Comparison of ENCODE assay signal across 8 cellular contexts in the genomic region with DNA sequence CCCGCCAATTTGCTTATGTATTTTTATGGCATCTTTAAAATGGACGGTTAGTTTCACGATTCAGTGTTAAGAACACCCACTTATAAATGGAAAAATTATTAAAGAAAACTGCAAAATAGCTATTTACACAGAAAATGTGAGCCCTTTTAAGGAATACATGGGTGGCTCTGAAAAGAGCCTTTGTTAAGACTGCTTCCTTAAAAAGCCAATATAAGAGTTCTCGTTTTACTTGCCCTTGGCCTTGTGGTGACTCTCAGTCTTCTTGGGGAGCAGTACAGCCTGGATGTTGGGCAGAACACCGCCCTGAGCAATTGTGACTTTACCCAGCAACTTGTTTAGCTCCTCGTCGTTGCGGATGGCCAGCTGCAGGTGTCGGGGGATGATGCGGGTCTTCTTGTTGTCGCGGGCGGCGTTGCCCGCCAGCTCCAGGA.
DNase-seq lines count a peak whose midpoint lies in the region; ATAC-seq and TF ChIP-seq lines count a peak whose summit lies in the region.

No MANE protein-coding gene starts in this region.

- intact Hi-C loops in posterior cingulate gyrus (cut with DNase I): loop anchor here (5.0 kb wide), 2 partner anchors 41 to 71 kb away; a partner anchor contains a TSS

- no peaks in the 10 kb centered on the region for H3K27me3 Mint-ChIP-seq in WTC11 (ENCODE audit: low read depth)

- H3K4me3 Mint-ChIP-seq in WTC11: peak overlapping the region; percentile 99

- no peaks in the 10 kb centered on the region for H3K9me3 Mint-ChIP-seq in WTC11

- ATAC-seq in HG03175 (IDR thresholded peaks at IDR 0.05; ENCODE audit: unreplicated experiment) (peak; percentile 1), WTC11 (no peak)

- CTCF ChIA-PET in WTC11 (lab: Charles Lee): interaction anchor here (0.8 kb wide), 1 partner anchor 9 kb away, joined by 4 read pairs; no protein-coding TSS in a partner anchor

- peaks cover 14% of the 10 kb centered on the region for H3K36me3 Mint-ChIP-seq in WTC11

- H3K4me1 Mint-ChIP-seq in WTC11: peaks cover 40% of the 10 kb centered on the region

- peak overlapping the region; percentile 95 for H3K4me3 ChIP-seq in retinal pigment epithelial cell (ENCODE audit: low read length)

- DNase-seq in SIG-M5 treated with dmso at 0.1 percent for 504 hours (lab: John Stamatoyannopoulos, UW; ENCODE audit: unreplicated experiment) (peak; percentile 72), SIG-M5 (lab: John Stamatoyannopoulos, UW) (no peak), WTC11 (ENCODE audit: low spot score) (no peak), foreskin melanocyte (peak; percentile 54), retinal pigment epithelial cell (ENCODE audit: low read depth) (no peak), posterior cingulate gyrus (no peak), ecto neural progenitor cell (ENCODE audit: low spot score) (no peak)

- POLR2A ChIA-PET in WTC11 (lab: Charles Lee): interaction anchor here (0.6 to 7.9 kb wide), 46 partner anchors 10 to 1695 kb away, joined by 3 to 471 read pairs (median 20); a partner anchor contains a TSS

- no peak for TF ChIP-seq CTCF in WTC11 (IDR thresholded peaks at IDR 0.05)
- no peak for TF ChIP-seq CTCF in retinal pigment epithelial cell (conservative IDR thresholded peaks at IDR 0.05; ENCODE audit: low read depth, low read length)

- H3K27ac Mint-ChIP-seq in WTC11: peak overlapping the region; percentile 100

TF ChIP-seq in WTC11, 78 proteins besides CTCF, POLR2A, EP300 and RAD21:
- TF ChIP-seq PREB (CRISPR knock-in tag; IDR thresholded peaks at IDR 0.05; ENCODE audit: borderline replicate concordance) (0 out of 2 replicates have a peak, but pooled peaks have one; percentile 78), TEAD4 (CRISPR knock-in tag; IDR thresholded peaks at IDR 0.05) (0 out of 2 replicates have a peak, but pooled peaks have one; percentile 51), ZNF532 (CRISPR knock-in tag; IDR thresholded peaks at IDR 0.05; ENCODE audit: borderline replicate concordance) (peak; percentile 6; the same call in 1 of the 2 replicates), ETV6 (CRISPR knock-in tag; IDR thresholded peaks at IDR 0.05) (no peak), KAT7 (CRISPR knock-in tag; IDR thresholded peaks at IDR 0.05; ENCODE audit: borderline replicate concordance) (0 out of 2 replicates have a peak, but pooled peaks have one; percentile 33), ZNF219 (CRISPR knock-in tag; IDR thresholded peaks at IDR 0.05; ENCODE audit: borderline replicate concordance) (0 out of 2 replicates have a peak, but pooled peaks have one; percentile 62)

Comparison
In these comparisons a context has a peak if more than half of its experiments do, and no peak if none do; other contexts are left out.
1. DNase-seq: peak in SIG-M5 treated with dmso at 0.1 percent for 504 hours (single experiment) and foreskin melanocyte (single experiment); none in SIG-M5 (single experiment), WTC11 (single experiment), retinal pigment epithelial cell (single experiment), posterior cingulate gyrus (0 of 10) and ecto neural progenitor cell (single experiment).